35 cellular contexts compared by ENCODE assay signal in the genomic region with DNA sequence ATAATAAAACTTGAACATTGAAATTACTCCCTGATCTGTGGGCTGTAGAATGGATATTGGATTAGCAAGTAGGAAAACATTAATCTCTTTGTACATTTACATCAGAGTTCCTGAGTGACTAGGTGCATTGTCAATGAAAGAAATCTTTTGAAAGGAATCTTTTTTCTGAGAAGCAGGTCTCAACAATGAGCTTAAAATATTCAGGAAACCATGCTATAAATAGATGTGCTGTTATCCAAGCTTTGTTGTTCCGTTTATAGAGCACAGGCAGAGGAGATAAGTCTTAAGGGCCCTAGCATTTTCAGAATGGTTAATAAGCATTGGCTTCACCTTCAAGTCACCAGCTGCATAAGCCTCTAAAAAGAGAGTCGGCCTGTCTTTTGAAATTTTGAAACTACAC.
"Had no signal": no experiment of that assay in that cellular context is flagged by ENCODE, and none has a peak within 500 bp of the region (broad histone marks: within the 10 kb centered on the region; RNA-seq: fewer than 3 reads in every experiment).

No MANE protein-coding gene starts in this region.

- H3K27me3 ChIP-seq: MG63 had no signal

- H3K4me3 ChIP-seq: MG63 had no signal

- H3K36me3 ChIP-seq: MG63 had no signal

- DNase-seq: MG63, MM.1S, MV-4-11, NCI-H1048, NCI-H1092, NCI-H1092 treated with DMSO at 0.1 percent for 48 hours, NCI-H1105, NCI-H1105 treated with DMSO at 0.1 percent for 48 hours, NCI-H1417, NCI-H1417 treated with DMSO at 0.1 percent for 48 hours, NCI-H1436, NCI-H1436 treated with DMSO at 0.1 percent for 48 hours, NCI-H146, NCI-H1694, NCI-H1694 treated with DMSO at 0.1 percent for 48 hours, NCI-H187, NCI-H187 treated with DMSO at 0.1 percent for 48 hours, NCI-H1930, NCI-H2029, NCI-H2029 treated with DMSO at 0.1 percent for 48 hours, NCI-H2081, NCI-H2081 treated with DMSO at 0.1 percent for 48 hours, NCI-H2107, NCI-H2171, NCI-H2171 treated with DMSO at 0.1 percent for 48 hours, NCI-H2227 treated with DMSO at 0.1 percent for 48 hours, NCI-H226, NCI-H345, NCI-H446, NCI-H446 treated with DMSO at 0.1 percent for 48 hours, NCI-H510A, NCI-H510A treated with DMSO at 0.1 percent for 48 hours, NCI-H524, NCI-H524 treated with DMSO at 0.1 percent for 48 hours, NCI-H526 had no signal
